19 cellular contexts compared by ENCODE assay signal in the genomic region with DNA sequence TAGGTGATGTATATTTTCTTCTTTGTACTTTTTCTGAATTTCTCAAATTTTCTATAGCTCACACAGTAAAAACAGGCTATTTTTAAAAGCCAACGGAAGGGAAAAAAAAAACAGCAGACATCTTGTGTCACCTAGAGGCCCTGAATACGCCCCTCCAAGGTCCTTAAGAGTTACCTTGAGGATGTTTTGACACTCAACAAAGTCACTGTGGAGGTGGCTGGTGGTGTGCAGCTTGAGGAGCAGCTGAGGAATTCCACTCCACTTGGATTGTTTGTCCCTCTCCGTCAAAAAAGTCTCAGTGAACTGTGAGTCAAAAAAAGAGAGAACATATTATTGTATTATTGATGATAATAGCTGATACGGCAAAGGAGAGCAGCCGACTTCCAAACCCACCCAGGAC. TPM values are rescaled to one million over a fixed set of nuclear protein-coding genes. Genes with fewer than 3 reads are reported as not detected.
A peak's percentile ranks its signal among the peaks of the same experiment; 100 is the strongest.
DNase-seq lines count a peak whose midpoint lies in the region; ATAC-seq, FAIRE-seq and TF ChIP-seq lines count a peak whose summit lies in the region.
"Had no signal": no experiment of that assay in that cellular context is flagged by ENCODE, and none has a peak within 500 bp of the region (broad histone marks: within the 10 kb centered on the region; RNA-seq: fewer than 3 reads in every experiment).

No MANE protein-coding gene starts in this region.

- intact Hi-C loops in CD4-positive, alpha-beta T cell (cut with DNase I, micrococcal nuclease), result no loop called here
- intact Hi-C loops in mammary epithelial cell (cut with micrococcal nuclease), result no loop called here

- peaks cover 4% of the 10 kb centered on the region for H3K79me1 ChIP-seq in mesendoderm (ENCODE audit: low read length)

- H4K5ac ChIP-seq in mesendoderm (ENCODE audit: low read length), result no peak overlapping the region

- H3K27ac ChIP-seq in CD4-positive, alpha-beta T cell (ENCODE audit: low read depth, low read length), result no peak overlapping the region
- no peak overlapping the region for H3K27ac ChIP-seq in mammary epithelial cell (ENCODE audit: insufficient read depth, low read depth, low read length)
- peak overlapping the region; percentile 27 for H3K27ac ChIP-seq in keratinocyte (ENCODE audit: control insufficient read depth, insufficient read depth, low read length)
- no peak overlapping the region for H3K27ac ChIP-seq in mesendoderm (ENCODE audit: low read depth, low read length)
- H3K27ac ChIP-seq: A549, C4-2B had no signal

- no peak overlapping the region for H3K23ac ChIP-seq in mesendoderm (ENCODE audit: low read length)

- DNase-seq in CD4-positive, alpha-beta T cell, result no peak
- DNase-seq in mammary epithelial cell (no peak), keratinocyte (ENCODE audit: low read depth, low spot score) (no peak), mesendoderm (no peak), progenitor cell of endocrine pancreas (ENCODE audit: low spot score, unreplicated experiment) (no peak)
- no peak for DNase-seq in stimulated activated effector memory CD8-positive, alpha-beta T cell treated with anti-CD3 and anti-CD28 coated beads, Interleukin-12 subunit alpha, Interleukin-12 subunit beta, amount 100 ng/mL, for 72 hours (ENCODE audit: low spot score in 2 of 2)
- no peak for DNase-seq in activated effector memory CD4-positive, alpha-beta T cell treated with anti-CD3 and anti-CD28 coated beads, Interleukin-2, amount 50 U/mL, for 16 hours
- DNase-seq: BE2C; CD8-positive, alpha-beta memory T cell; DMS53; GF-D8; HFFc6 had no signal

- CTCF ChIA-PET in CD4-positive, alpha-beta T cell (lab: Charles Lee), result no interaction called here
- CTCF ChIA-PET in mammary epithelial cell (lab: Charles Lee; ENCODE audit: low non-redundant PET), result no interaction called here

- peaks cover 62% of the 10 kb centered on the region for H3K36me3 Mint-ChIP-seq in CD4-positive, alpha-beta T cell (ENCODE audit: low read depth)
- H3K36me3 Mint-ChIP-seq in stimulated activated effector memory CD8-positive, alpha-beta T cell treated with anti-CD3 and anti-CD28 coated beads, Interleukin-12 subunit alpha, Interleukin-12 subunit beta, amount 100 ng/mL, for 72 hours, result peaks cover 72% of the 10 kb centered on the region
- peaks cover 63% of the 10 kb centered on the region for H3K36me3 Mint-ChIP-seq in progenitor cell of endocrine pancreas (ENCODE audit: insufficient read depth)

- H3K4me2 ChIP-seq in mammary epithelial cell (ENCODE audit: insufficient read depth, low read depth, low read length) (peak overlapping the region; percentile 33), keratinocyte (ENCODE audit: control insufficient read depth, extremely low read depth, insufficient read depth, low read depth, low read length) (peak overlapping the region; percentile 50), mesendoderm (ENCODE audit: low read length) (no peak overlapping the region)
- H3K4me2 ChIP-seq: A549 had no signal

- no peaks in the 10 kb centered on the region for H3K9me1 ChIP-seq in keratinocyte (ENCODE audit: control insufficient read depth, extremely low read depth, insufficient read depth, low read length)

- H3K4me1 ChIP-seq in mammary epithelial cell (ENCODE audit: insufficient read depth, low read length) (peaks cover 13% of the 10 kb centered on the region), keratinocyte (ENCODE audit: control insufficient read depth, extremely low read depth, insufficient read depth, low read length) (peaks cover 14% of the 10 kb centered on the region), mesendoderm (ENCODE audit: control insufficient read depth, low read depth, low read length) (no peaks in the 10 kb centered on the region)
- H3K4me1 ChIP-seq: A549, BE2C, HAP-1 had no signal

- in situ Hi-C loops in mammary epithelial cell (cut with MboI; ENCODE audit: low sequenced_read_pairs in 2 of 2), result no loop called here

- no peaks in the 10 kb centered on the region for H3K9me3 Mint-ChIP-seq in CD4-positive, alpha-beta T cell
- H3K9me3 Mint-ChIP-seq in stimulated activated effector memory CD8-positive, alpha-beta T cell treated with anti-CD3 and anti-CD28 coated beads, Interleukin-12 subunit alpha, Interleukin-12 subunit beta, amount 100 ng/mL, for 72 hours, result no peaks in the 10 kb centered on the region
- H3K9me3 Mint-ChIP-seq in progenitor cell of endocrine pancreas (ENCODE audit: low read depth), result peaks cover 47% of the 10 kb centered on the region
- H3K9me3 Mint-ChIP-seq: CD8-positive, alpha-beta memory T cell had no signal

- no peak for ATAC-seq in CD4-positive, alpha-beta T cell (ENCODE audit: poor library complexity)
- ATAC-seq in stimulated activated effector memory CD8-positive, alpha-beta T cell treated with anti-CD3 and anti-CD28 coated beads, Interleukin-12 subunit alpha, Interleukin-12 subunit beta, amount 100 ng/mL, for 72 hours, result no peak
- ATAC-seq: A549, HepG2 had no signal

- peak overlapping the region; percentile 37 for H3K27ac Mint-ChIP-seq in CD4-positive, alpha-beta T cell
- peak overlapping the region; percentile 16 for H3K27ac Mint-ChIP-seq in stimulated activated effector memory CD8-positive, alpha-beta T cell treated with anti-CD3 and anti-CD28 coated beads, Interleukin-12 subunit alpha, Interleukin-12 subunit beta, amount 100 ng/mL, for 72 hours
- H3K27ac Mint-ChIP-seq in progenitor cell of endocrine pancreas, result no peak overlapping the region
- H3K27ac Mint-ChIP-seq: HFFc6 had no signal

- no peak overlapping the region for H2BK120ac ChIP-seq in mesendoderm (ENCODE audit: low read depth, low read length)

- H3K36me3 ChIP-seq in mammary epithelial cell (ENCODE audit: insufficient read depth, low read length) (peaks cover 3% of the 10 kb centered on the region), keratinocyte (ENCODE audit: control insufficient read depth in 2 of 2, extremely low read depth in 1 of 2, insufficient read depth in 2 of 2, low read length in 2 of 2) (peaks cover 0 to 8% of the 10 kb centered on the region in 2 experiments), mesendoderm (ENCODE audit: control insufficient read depth, insufficient read depth, low read length) (peaks cover 10% of the 10 kb centered on the region)

- H2AFZ ChIP-seq in mammary epithelial cell (ENCODE audit: low read depth, low read length) (no peak overlapping the region), keratinocyte (ENCODE audit: control insufficient read depth, low read length) (no peak overlapping the region)

- no peak overlapping the region for H2BK15ac ChIP-seq in mesendoderm (replicated peaks; ENCODE audit: low read depth)

- no peak overlapping the region for H3K4me3 ChIP-seq in mammary epithelial cell (replicated peaks in 1 of 3; ENCODE audit: insufficient read depth in 1 of 3, low read depth in 2 of 3, low read length in 3 of 3)
- H3K4me3 ChIP-seq in keratinocyte (ENCODE audit: control insufficient read depth in 2 of 3, extremely low read depth in 1 of 3, insufficient read depth in 2 of 3, low read depth in 1 of 3, low read length in 3 of 3), result no peak overlapping the region
- no peak overlapping the region for H3K4me3 ChIP-seq in mesendoderm (ENCODE audit: low read length)
- H3K4me3 ChIP-seq: A549, HAP-1 had no signal

- H4K8ac ChIP-seq in mesendoderm (ENCODE audit: low read depth, low read length), result no peak overlapping the region

- H3K27me3 Mint-ChIP-seq in CD4-positive, alpha-beta T cell, result no peaks in the 10 kb centered on the region
- H3K27me3 Mint-ChIP-seq in progenitor cell of endocrine pancreas, result no peaks in the 10 kb centered on the region
- H3K27me3 Mint-ChIP-seq: CD8-positive, alpha-beta memory T cell had no signal

- H4K20me1 ChIP-seq in mammary epithelial cell (ENCODE audit: insufficient read depth, low read length) (no peaks in the 10 kb centered on the region), keratinocyte (ENCODE audit: control insufficient read depth, extremely low read depth, insufficient read depth, low read length) (peaks cover 2% of the 10 kb centered on the region)

- H3K18ac ChIP-seq in mesendoderm (ENCODE audit: low read length), result no peak overlapping the region

- no peak for TF ChIP-seq CTCF in CD4-positive, alpha-beta T cell (IDR thresholded peaks at IDR 0.05)
- no peak for TF ChIP-seq CTCF in mammary epithelial cell (conservative IDR thresholded peaks at IDR 0.05 in 1 of 2, IDR thresholded peaks at IDR 0.05 in 1 of 2; ENCODE audit: extremely low read depth in 1 of 2, insufficient read depth in 1 of 2, low read depth in 1 of 2, low read length in 2 of 2)
- no peak for TF ChIP-seq CTCF in keratinocyte (optimal IDR thresholded peaks at IDR 0.05 in 1 of 3, IDR thresholded peaks at IDR 0.05 in 1 of 3, conservative IDR thresholded peaks at IDR 0.05 in 1 of 3; ENCODE audit: extremely low read depth in 1 of 3, insufficient read depth in 2 of 3, low read length in 3 of 3)
- TF ChIP-seq CTCF in progenitor cell of endocrine pancreas (IDR thresholded peaks at IDR 0.05; ENCODE audit: unreplicated experiment), result no peak

- H3K4me3 Mint-ChIP-seq in CD4-positive, alpha-beta T cell, result no peak overlapping the region
- no peak overlapping the region for H3K4me3 Mint-ChIP-seq in stimulated activated effector memory CD8-positive, alpha-beta T cell treated with anti-CD3 and anti-CD28 coated beads, Interleukin-12 subunit alpha, Interleukin-12 subunit beta, amount 100 ng/mL, for 72 hours
- no peak overlapping the region for H3K4me3 Mint-ChIP-seq in progenitor cell of endocrine pancreas (ENCODE audit: low read depth)
- H3K4me3 Mint-ChIP-seq: CD8-positive, alpha-beta memory T cell; HFFc6 had no signal

- no peak overlapping the region for H2AK5ac ChIP-seq in mesendoderm (ENCODE audit: low read length)

- no TSS peak for BruUV-seq in mammary epithelial cell (replicated peaks; lab: Mats Ljungman, UMichigan)

- H3K9ac ChIP-seq in mammary epithelial cell (ENCODE audit: insufficient read depth, low read length) (no peak overlapping the region), keratinocyte (ENCODE audit: control insufficient read depth, extremely low read depth, insufficient read depth, low read length) (no peak overlapping the region), mesendoderm (ENCODE audit: low read length) (no peak overlapping the region)

- POLR2A ChIA-PET in CD4-positive, alpha-beta T cell (lab: Charles Lee), result no interaction called here

- H2BK5ac ChIP-seq in mesendoderm (ENCODE audit: low read length), result no peak overlapping the region

- H3K79me2 ChIP-seq in mammary epithelial cell (ENCODE audit: insufficient read depth, low read length) (peaks cover 61% of the 10 kb centered on the region), keratinocyte (ENCODE audit: control insufficient read depth, insufficient read depth, low read length) (peaks cover 38% of the 10 kb centered on the region), mesendoderm (ENCODE audit: control insufficient read depth, insufficient read depth, low read length) (peaks cover 11% of the 10 kb centered on the region)

- FAIRE-seq in keratinocyte (lab: Jason Lieb, UNC), result no peak
- FAIRE-seq: A549, GM19239, H1, HepG2, HTR-8/SVneo had no signal

- no peak overlapping the region for H3K4ac ChIP-seq in mesendoderm (ENCODE audit: low read depth, low read length)

- no peaks in the 10 kb centered on the region for H3K27me3 ChIP-seq in CD4-positive, alpha-beta T cell (ENCODE audit: control insufficient read depth, insufficient read depth, low read length)
- no peaks in the 10 kb centered on the region for H3K27me3 ChIP-seq in mammary epithelial cell (ENCODE audit: insufficient read depth, low read length)
- no peaks in the 10 kb centered on the region for H3K27me3 ChIP-seq in keratinocyte (ENCODE audit: control insufficient read depth, extremely low read depth, insufficient read depth, low read length)
- no peaks in the 10 kb centered on the region for H3K27me3 ChIP-seq in mesendoderm (ENCODE audit: insufficient read depth, low read length, poor library complexity)
- H3K27me3 ChIP-seq: BE2C had no signal

- H3K56ac ChIP-seq in mesendoderm (ENCODE audit: low read length), result no peak overlapping the region

- peaks cover 41% of the 10 kb centered on the region for H3K4me1 Mint-ChIP-seq in CD4-positive, alpha-beta T cell (ENCODE audit: low read depth)
- peaks cover 35% of the 10 kb centered on the region for H3K4me1 Mint-ChIP-seq in stimulated activated effector memory CD8-positive, alpha-beta T cell treated with anti-CD3 and anti-CD28 coated beads, Interleukin-12 subunit alpha, Interleukin-12 subunit beta, amount 100 ng/mL, for 72 hours
- H3K4me1 Mint-ChIP-seq in progenitor cell of endocrine pancreas (ENCODE audit: low read depth), result no peaks in the 10 kb centered on the region

- dilution Hi-C loops in mammary epithelial cell (cut with HindIII; ENCODE audit: low sequenced_read_pairs) (no loop called here), keratinocyte (cut with MboI; ENCODE audit: extremely low pct_ligation_motif_present, low sequenced_read_pairs) (no loop called here)

- 92% methylated on average over 5 of the region's 5 CpGs for WGBS in mammary epithelial cell (ENCODE audit: low coverage, missing lambda C conversion rate)
- WGBS in mesendoderm (ENCODE audit: extremely low coverage, insufficient coverage, low lambda C conversion rate), result no CpG with 5 or more reads among the region's 5 CpGs

- H3K9me3 ChIP-seq in CD4-positive, alpha-beta T cell (ENCODE audit: control insufficient read depth, low read length), result no peaks in the 10 kb centered on the region
- H3K9me3 ChIP-seq in mammary epithelial cell (replicated peaks; ENCODE audit: insufficient read depth, low read length), result no peaks in the 10 kb centered on the region
- no peaks in the 10 kb centered on the region for H3K9me3 ChIP-seq in keratinocyte (ENCODE audit: control insufficient read depth, low read depth, low read length)
- H3K9me3 ChIP-seq: BE2C, HAP-1 had no signal

RNA-seq across cellular contexts. Expression of a gene that starts 14.7 kb away (rescaled TPM):
- total RNA-seq in CD4-positive, alpha-beta T cell, result 10 to 100 TPM; 56.3 to 60.6 TPM
- 10 to 100 TPM; 63.8 to 89.0 TPM for total RNA-seq in mammary epithelial cell
- 65.5 TPM for polyA plus RNA-seq in mammary epithelial cell
- 80.5 TPM for polyA minus RNA-seq in mammary epithelial cell
- polyA plus RNA-seq in keratinocyte, result 53.9 to 69.1 TPM (median 64.8 TPM) in 3 replicates
- polyA plus RNA-seq in keratinocyte (2011; ENCODE audit: low read depth), result 16.5 TPM
- 54.4 and 60.1 TPM in 2 replicates for polyA plus RNA-seq in keratinocyte (2011; cell fraction: cytosol; rRNA removed)
- 91.6 and 104 TPM in 2 replicates for polyA plus RNA-seq in keratinocyte (2011; cell fraction: nucleus; rRNA removed)
- polyA plus RNA-seq in keratinocyte (2012; ENCODE audit: low replicate concordance), result 36.9 and 46.7 TPM in 2 replicates
- polyA minus RNA-seq in keratinocyte, result 70.9 to 93.7 TPM (median 77.5 TPM) in 3 replicates
- polyA minus RNA-seq in keratinocyte (2011; cell fraction: cytosol; rRNA and poly(A)+ RNA removed), result 58.5 TPM
- polyA minus RNA-seq in keratinocyte (2011; cell fraction: nucleus; rRNA and poly(A)+ RNA removed), result 52.5 and 75.2 TPM in 2 replicates
- polyA plus RNA-seq in mesendoderm (2013, experiment 1 of 2), result 40.6 TPM
- 40.7 TPM for polyA plus RNA-seq in mesendoderm (2013, experiment 2 of 2)
- 122 and 123 TPM in 2 replicates for total RNA-seq in progenitor cell of endocrine pancreas
